ENCODE assay signal across 2 cellular contexts in genomic region chr21:32612999-32613337, GRCh38.
TF ChIP-seq lines count a peak whose summit lies in the region.

No MANE protein-coding gene starts in this region.

TF ChIP-seq in GM12878, 131 proteins besides CTCF, POLR2A, EP300 and RAD21:
- no peak for TF ChIP-seq HDAC6 (IDR thresholded peaks at IDR 0.05; ENCODE audit: unreplicated experiment)
- 0 out of 2 replicates have a peak, but pooled peaks have one; percentile 6 for TF ChIP-seq NR2C1 (IDR thresholded peaks at IDR 0.05)
- 0 out of 2 replicates have a peak, but pooled peaks have one; percentile 0 for TF ChIP-seq CREB1 (IDR thresholded peaks at IDR 0.05; ENCODE audit: low read depth)

TF ChIP-seq in liver, 16 proteins besides CTCF, POLR2A, EP300 and RAD21:
- TF ChIP-seq GABPA (IDR thresholded peaks at IDR 0.05 in 1 of 2, conservative IDR thresholded peaks at IDR 0.05 in 1 of 2) (no peak), RXRA (IDR thresholded peaks at IDR 0.05) (peak in 1 of 2 donors; percentile 16), FOXA1 (IDR thresholded peaks at IDR 0.05) (no peak), EGR1 (IDR thresholded peaks at IDR 0.05; ENCODE audit: low read depth in 2 of 2) (no peak), JUND (IDR thresholded peaks at IDR 0.05) (no peak), NR2F2 (IDR thresholded peaks at IDR 0.05) (no peak)
- TF ChIP-seq, protein P1, sequence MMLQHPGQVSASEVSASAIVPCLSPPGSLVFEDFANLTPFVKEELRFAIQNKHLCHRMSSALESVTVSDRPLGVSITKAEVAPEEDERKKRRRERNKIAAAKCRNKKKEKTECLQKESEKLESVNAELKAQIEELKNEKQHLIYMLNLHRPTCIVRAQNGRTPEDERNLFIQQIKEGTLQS (IDR thresholded peaks at IDR 0.05) = no peak
TF ChIP-seq in liver: peak in this region for 1.
